Comparison of ENCODE assay signal across 17 cellular contexts in genomic region chr17:1010586-1010985, GRCh38.
"Had no signal": no experiment of that assay in that cellular context is flagged by ENCODE, and none has a peak within 500 bp of the region (broad histone marks: within the 10 kb centered on the region; RNA-seq: fewer than 3 reads in every experiment).

No MANE protein-coding gene starts in this region.

- H3K27ac ChIP-seq: colonic mucosa, SK-N-MC had no signal

- ATAC-seq: activated CD4-positive, alpha-beta T cell treated with anti-CD3 and anti-CD28 coated beads for 36 hours; gastroesophageal sphincter; natural killer cell treated with Interleukin-12 subunit alpha and Interleukin-12 subunit beta and Interleukin-15 and Interleukin-18, amount 100 ng/mL, for 72 hours; WTC11 had no signal

- DNase-seq: activated CD4-positive, alpha-beta T cell treated with anti-CD3 and anti-CD28 coated beads for 36 hours; activated CD4-positive, alpha-beta T cell treated with anti-CD3 and anti-CD28 coated beads, Interleukin-2, amount 50 U/mL, for 48 hours; activated naive CD8-positive, alpha-beta T cell treated with anti-CD3 and anti-CD28 coated beads, Interleukin-2, amount 10 ng/mL, durations not matched to agents 7 days and 5 days; amygdala; central memory CD4-positive, alpha-beta T cell; colonic mucosa; erythroblast; immature natural killer cell; nucleus accumbens had no signal

- H3K4me3 Mint-ChIP-seq: activated CD4-positive, alpha-beta T cell treated with anti-CD3 and anti-CD28 coated beads for 36 hours; activated naive CD8-positive, alpha-beta T cell treated with anti-CD3 and anti-CD28 coated beads, Interleukin-2, amount 10 ng/mL, durations not matched to agents 7 days and 5 days; brain; immature natural killer cell; mesothelial cell of epicardium; natural killer cell treated with Interleukin-12 subunit alpha and Interleukin-12 subunit beta and Interleukin-15 and Interleukin-18, amount 100 ng/mL, for 72 hours; stimulated activated naive CD8-positive, alpha-beta T cell treated with anti-CD3 and anti-CD28 coated beads, Interleukin-15, Interleukin-2, amounts not matched to agents 100 ng/mL and 50 ng/mL, for 24 hours; WTC11 had no signal

- H3K36me3 Mint-ChIP-seq: natural killer cell treated with Interleukin-12 subunit alpha and Interleukin-12 subunit beta and Interleukin-15 and Interleukin-18, amount 100 ng/mL, for 72 hours; WTC11 had no signal

- H3K4me1 Mint-ChIP-seq: immature natural killer cell, mesothelial cell of epicardium, WTC11 had no signal

- H3K27ac Mint-ChIP-seq: activated CD4-positive, alpha-beta T cell treated with anti-CD3 and anti-CD28 coated beads for 36 hours; activated naive CD8-positive, alpha-beta T cell treated with anti-CD3 and anti-CD28 coated beads, Interleukin-2, amount 10 ng/mL, durations not matched to agents 7 days and 5 days; brain; immature natural killer cell; mesothelial cell of epicardium; natural killer cell treated with Interleukin-12 subunit alpha and Interleukin-12 subunit beta and Interleukin-15 and Interleukin-18, amount 100 ng/mL, for 72 hours; stimulated activated naive CD8-positive, alpha-beta T cell treated with anti-CD3 and anti-CD28 coated beads, Interleukin-15, Interleukin-2, amounts not matched to agents 100 ng/mL and 50 ng/mL, for 24 hours; WTC11 had no signal

- H3K9me3 Mint-ChIP-seq: activated naive CD8-positive, alpha-beta T cell treated with anti-CD3 and anti-CD28 coated beads, Interleukin-2, amount 10 ng/mL, durations not matched to agents 7 days and 5 days; brain; immature natural killer cell; mesothelial cell of epicardium; natural killer cell treated with Interleukin-12 subunit alpha and Interleukin-12 subunit beta and Interleukin-15 and Interleukin-18, amount 100 ng/mL, for 72 hours; stimulated activated naive CD8-positive, alpha-beta T cell treated with anti-CD3 and anti-CD28 coated beads, Interleukin-15, Interleukin-2, amounts not matched to agents 100 ng/mL and 50 ng/mL, for 24 hours; WTC11 had no signal

- H3K4me1 ChIP-seq: colonic mucosa had no signal

- H3K4me3 ChIP-seq: colonic mucosa, gastroesophageal sphincter, SK-N-MC, suprapubic skin had no signal

- H3K9me3 ChIP-seq: colonic mucosa, gastroesophageal sphincter, suprapubic skin had no signal

- H3K27me3 Mint-ChIP-seq: activated CD4-positive, alpha-beta T cell treated with anti-CD3 and anti-CD28 coated beads for 36 hours; activated naive CD8-positive, alpha-beta T cell treated with anti-CD3 and anti-CD28 coated beads, Interleukin-2, amount 10 ng/mL, durations not matched to agents 7 days and 5 days; natural killer cell treated with Interleukin-12 subunit alpha and Interleukin-12 subunit beta and Interleukin-15 and Interleukin-18, amount 100 ng/mL, for 72 hours; stimulated activated naive CD8-positive, alpha-beta T cell treated with anti-CD3 and anti-CD28 coated beads, Interleukin-15, Interleukin-2, amounts not matched to agents 100 ng/mL and 50 ng/mL, for 24 hours had no signal

- H3K27me3 ChIP-seq: colonic mucosa, gastroesophageal sphincter, suprapubic skin had no signal
